ENCODE assay signal across 9 cellular contexts in the genomic region with DNA sequence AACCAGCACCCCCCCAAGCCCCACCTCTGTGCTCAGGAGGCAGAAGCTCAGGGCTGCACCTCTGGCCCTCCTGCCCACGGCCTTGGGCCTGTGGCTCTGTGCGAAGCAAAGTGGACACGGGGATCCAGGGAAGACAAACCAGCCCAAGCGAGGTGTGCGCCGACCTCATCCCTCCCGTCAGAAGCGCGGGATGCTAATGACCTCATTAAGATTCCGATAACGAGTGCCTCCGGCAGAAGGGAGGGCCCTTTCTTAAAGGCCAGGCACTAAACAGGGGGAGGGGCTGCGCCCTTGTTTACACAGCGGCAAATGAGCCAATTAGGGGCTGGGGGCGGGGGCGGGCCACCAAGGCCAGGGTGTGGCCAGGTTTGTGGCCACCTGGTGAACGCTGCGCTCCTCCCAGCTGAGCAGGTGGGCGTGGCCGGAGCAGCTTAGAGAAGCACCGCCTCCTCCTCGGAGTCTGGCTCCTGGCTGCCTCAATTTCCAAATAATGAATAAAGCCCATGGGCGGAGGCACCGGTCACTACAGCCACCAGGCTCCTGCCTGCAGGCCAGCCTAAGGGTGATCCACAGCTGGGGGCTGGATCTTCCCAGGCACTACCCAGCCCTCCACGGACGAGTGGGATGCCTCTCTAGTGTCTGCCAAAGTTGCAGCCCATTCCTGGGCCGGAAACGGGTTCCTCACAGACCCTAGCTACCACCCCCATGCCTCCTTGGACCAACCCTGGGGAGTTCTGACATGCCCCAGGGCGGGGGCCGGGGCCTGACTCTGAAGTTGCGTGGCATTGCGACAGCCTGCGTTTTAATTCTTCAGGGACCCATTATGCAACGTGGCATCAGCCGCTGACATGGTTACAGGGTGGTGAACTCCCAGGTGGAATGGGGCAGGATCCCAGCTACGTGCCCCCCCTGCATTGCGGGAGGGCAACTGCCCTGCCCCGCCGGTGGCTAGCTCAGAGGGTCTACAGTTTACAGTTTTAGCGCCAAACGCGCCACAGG. TPM values are rescaled to one million over a fixed set of nuclear protein-coding genes. Genes with fewer than 3 reads are reported as not detected.
DNase-seq lines count a peak whose midpoint lies in the region; ATAC-seq, FAIRE-seq and TF ChIP-seq lines count a peak whose summit lies in the region.
"Had no signal": no experiment of that assay in that cellular context is flagged by ENCODE, and none has a peak within 500 bp of the region (broad histone marks: within the 10 kb centered on the region; RNA-seq: fewer than 3 reads in every experiment).

No MANE protein-coding gene starts in this region.

- peak overlapping the region; percentile 94 for H3K27ac ChIP-seq in C4-2B
- H3K27ac ChIP-seq in KOPT-K1 (ENCODE audit: low read depth, low read length, poor library complexity, severe bottlenecking): peak overlapping the region; percentile 76
- H3K27ac ChIP-seq in keratinocyte (ENCODE audit: control insufficient read depth, insufficient read depth, low read length): peak overlapping the region; percentile 54
- peak overlapping the region; percentile 83 for H3K27ac ChIP-seq in upper lobe of right lung

- no peak for ATAC-seq in activated CD8-positive, alpha-beta T cell treated with anti-CD3 and anti-CD28 coated beads, Interleukin-2, amount 10 ng/mL, durations not matched to agents 7 days and 5 days
- ATAC-seq in upper lobe of right lung (peak; percentile 14), HG03045 (IDR thresholded peaks at IDR 0.05; ENCODE audit: unreplicated experiment) (no peak), HG03571 (IDR thresholded peaks at IDR 0.05; ENCODE audit: unreplicated experiment) (no peak)

- H3K4me3 Mint-ChIP-seq in activated CD8-positive, alpha-beta T cell treated with anti-CD3 and anti-CD28 coated beads, Interleukin-2, amount 10 ng/mL, durations not matched to agents 7 days and 5 days: peak overlapping the region; percentile 97

- H3K4me1 ChIP-seq in keratinocyte (ENCODE audit: control insufficient read depth, extremely low read depth, insufficient read depth, low read length) (peaks cover 26% of the 10 kb centered on the region), upper lobe of right lung (peaks cover 53% of the 10 kb centered on the region)

- H3K79me2 ChIP-seq in keratinocyte (ENCODE audit: control insufficient read depth, insufficient read depth, low read length): peaks cover 7% of the 10 kb centered on the region

- no peak overlapping the region for H2AFZ ChIP-seq in keratinocyte (ENCODE audit: control insufficient read depth, low read length)

- H3K27me3 Mint-ChIP-seq in activated CD8-positive, alpha-beta T cell treated with anti-CD3 and anti-CD28 coated beads, Interleukin-2, amount 10 ng/mL, durations not matched to agents 7 days and 5 days (ENCODE audit: low read depth): peaks cover 15% of the 10 kb centered on the region

- dilution Hi-C loops in keratinocyte (cut with MboI; ENCODE audit: extremely low pct_ligation_motif_present, low sequenced_read_pairs): no loop called here

- H3K27me3 ChIP-seq in keratinocyte (ENCODE audit: control insufficient read depth, extremely low read depth, insufficient read depth, low read length) (peaks cover 16% of the 10 kb centered on the region), upper lobe of right lung (peaks cover 12% of the 10 kb centered on the region)

- FAIRE-seq in keratinocyte (lab: Jason Lieb, UNC): no peak
- FAIRE-seq: islet of Langerhans had no signal

- H3K9me3 Mint-ChIP-seq in activated CD8-positive, alpha-beta T cell treated with anti-CD3 and anti-CD28 coated beads, Interleukin-2, amount 10 ng/mL, durations not matched to agents 7 days and 5 days (ENCODE audit: insufficient read depth): no peaks in the 10 kb centered on the region

- peak overlapping the region; percentile 98 for H3K4me2 ChIP-seq in keratinocyte (ENCODE audit: control insufficient read depth, extremely low read depth, insufficient read depth, low read depth, low read length)

- H3K36me3 ChIP-seq in KOPT-K1 (ENCODE audit: insufficient read depth, low read length) (peaks cover 37% of the 10 kb centered on the region), keratinocyte (ENCODE audit: control insufficient read depth in 2 of 2, extremely low read depth in 1 of 2, insufficient read depth in 2 of 2, low read length in 2 of 2) (peaks cover 0 to 6% of the 10 kb centered on the region in 2 experiments), upper lobe of right lung (peaks cover 22% of the 10 kb centered on the region)

- peak overlapping the region; percentile 99 for H3K27ac Mint-ChIP-seq in activated CD8-positive, alpha-beta T cell treated with anti-CD3 and anti-CD28 coated beads, Interleukin-2, amount 10 ng/mL, durations not matched to agents 7 days and 5 days

- no peaks in the 10 kb centered on the region for H3K9me1 ChIP-seq in keratinocyte (ENCODE audit: control insufficient read depth, extremely low read depth, insufficient read depth, low read length)

- intact Hi-C loops in upper lobe of right lung (cut with DNase I): no loop called here

- TF ChIP-seq CTCF in C4-2B (conservative IDR thresholded peaks at IDR 0.05): no peak
- TF ChIP-seq CTCF in keratinocyte (optimal IDR thresholded peaks at IDR 0.05 in 1 of 3, IDR thresholded peaks at IDR 0.05 in 1 of 3, conservative IDR thresholded peaks at IDR 0.05 in 1 of 3; ENCODE audit: extremely low read depth in 1 of 3, insufficient read depth in 2 of 3, low read length in 3 of 3): no peak
- no peak for TF ChIP-seq CTCF in upper lobe of right lung (IDR thresholded peaks at IDR 0.05)

- peak overlapping the region; percentile 67 for H3K9ac ChIP-seq in keratinocyte (ENCODE audit: control insufficient read depth, extremely low read depth, insufficient read depth, low read length)

- H3K36me3 Mint-ChIP-seq in activated CD8-positive, alpha-beta T cell treated with anti-CD3 and anti-CD28 coated beads, Interleukin-2, amount 10 ng/mL, durations not matched to agents 7 days and 5 days (ENCODE audit: low read depth): peaks cover 39% of the 10 kb centered on the region

- peaks cover 40% of the 10 kb centered on the region for H3K4me1 Mint-ChIP-seq in activated CD8-positive, alpha-beta T cell treated with anti-CD3 and anti-CD28 coated beads, Interleukin-2, amount 10 ng/mL, durations not matched to agents 7 days and 5 days (ENCODE audit: low read depth)

- H4K20me1 ChIP-seq in keratinocyte (ENCODE audit: control insufficient read depth, extremely low read depth, insufficient read depth, low read length): peaks cover 5% of the 10 kb centered on the region

- DNase-seq in activated CD8-positive, alpha-beta T cell treated with anti-CD3 and anti-CD28 coated beads, Interleukin-2, amount 10 ng/mL, durations not matched to agents 7 days and 5 days: no peak
- DNase-seq in keratinocyte (ENCODE audit: low read depth, low spot score) (no peak), upper lobe of right lung (peak; percentile 90)
- DNase-seq in activated CD4-positive, CD25-positive, alpha-beta regulatory T cell (lab: John Stamatoyannopoulos, UW): no peak

- peak overlapping the region; percentile 29 to 84 (median 69) for H3K4me3 ChIP-seq in keratinocyte (ENCODE audit: control insufficient read depth in 2 of 3, extremely low read depth in 1 of 3, insufficient read depth in 2 of 3, low read depth in 1 of 3, low read length in 3 of 3)
- H3K4me3 ChIP-seq in upper lobe of right lung: peak overlapping the region; percentile 73

- POLR2A ChIA-PET in activated CD8-positive, alpha-beta T cell treated with anti-CD3 and anti-CD28 coated beads, Interleukin-2, amount 10 ng/mL, durations not matched to agents 7 days and 5 days (lab: Charles Lee): interaction anchor here (0.6 to 2.2 kb wide), 7 partner anchors 10 to 55 kb away, joined by 3 to 12 read pairs (median 4); no protein-coding TSS in a partner anchor

- CTCF ChIA-PET in activated CD8-positive, alpha-beta T cell treated with anti-CD3 and anti-CD28 coated beads, Interleukin-2, amount 10 ng/mL, durations not matched to agents 7 days and 5 days (lab: Charles Lee): interaction anchor here (0.9 to 4.4 kb wide), 11 partner anchors 11 to 134 kb away, joined by 3 to 33 read pairs (median 5); no protein-coding TSS in a partner anchor

- no peaks in the 10 kb centered on the region for H3K9me3 ChIP-seq in KOPT-K1 (ENCODE audit: insufficient read depth, low read length, poor library complexity, severe bottlenecking)
- H3K9me3 ChIP-seq in keratinocyte (ENCODE audit: control insufficient read depth, low read depth, low read length): no peaks in the 10 kb centered on the region
- H3K9me3 ChIP-seq in upper lobe of right lung: no peaks in the 10 kb centered on the region

RNA-seq across cellular contexts. Expression of a gene that starts 3.0 kb away (rescaled TPM):
- 10 to 100 TPM; 50.3 to 57.2 TPM for total RNA-seq in activated CD8-positive, alpha-beta T cell treated with anti-CD3 and anti-CD28 coated beads, Interleukin-2, amount 10 ng/mL, durations not matched to agents 7 days and 5 days
- polyA plus RNA-seq in keratinocyte: 5.4 to 11.0 TPM (median 7.0 TPM) in 3 replicates
- polyA plus RNA-seq in keratinocyte (2011; ENCODE audit: low read depth): 26.5 TPM
- 3.5 and 6.7 TPM in 2 replicates for polyA plus RNA-seq in keratinocyte (2011; cell fraction: cytosol; rRNA removed)
- polyA plus RNA-seq in keratinocyte (2011; cell fraction: nucleus; rRNA removed): 9.5 and 9.7 TPM in 2 replicates
- 8.2 and 21.9 TPM in 2 replicates for polyA plus RNA-seq in keratinocyte (2012; ENCODE audit: low replicate concordance)
- polyA minus RNA-seq in keratinocyte: 1.8 to 6.5 TPM (median 2.7 TPM) in 3 replicates
- 17.5 TPM for polyA minus RNA-seq in keratinocyte (2011; cell fraction: cytosol; rRNA and poly(A)+ RNA removed)
- 12.8 and 12.9 TPM in 2 replicates for polyA minus RNA-seq in keratinocyte (2011; cell fraction: nucleus; rRNA and poly(A)+ RNA removed)
- total RNA-seq in upper lobe of right lung: 20.2 TPM

RNA-seq across cellular contexts. Expression of a gene that starts 39.4 kb away (rescaled TPM):
- total RNA-seq in activated CD8-positive, alpha-beta T cell treated with anti-CD3 and anti-CD28 coated beads, Interleukin-2, amount 10 ng/mL, durations not matched to agents 7 days and 5 days: 1 to 10 TPM; 8.6 to 9.4 TPM
- 0.22 to 0.49 TPM (median 0.24 TPM) in 3 replicates for polyA plus RNA-seq in keratinocyte
- 0.31 TPM for polyA plus RNA-seq in keratinocyte (2011; ENCODE audit: low read depth)
- polyA plus RNA-seq in keratinocyte (2011; cell fraction: cytosol; rRNA removed): 0.29 and 0.86 TPM in 2 replicates
- polyA plus RNA-seq in keratinocyte (2011; cell fraction: nucleus; rRNA removed): 0.67 and 1.5 TPM in 2 replicates
- 2.2 and 2.8 TPM in 2 replicates for polyA plus RNA-seq in keratinocyte (2012; ENCODE audit: low replicate concordance)
- 0.13 to 0.38 TPM (median 0.36 TPM) in 3 replicates for polyA minus RNA-seq in keratinocyte
- polyA minus RNA-seq in keratinocyte (2011; cell fraction: cytosol; rRNA and poly(A)+ RNA removed): not detected
- polyA minus RNA-seq in keratinocyte (2011; cell fraction: nucleus; rRNA and poly(A)+ RNA removed): 0.53 and 1.9 TPM in 2 replicates
- total RNA-seq in upper lobe of right lung: 4.9 TPM

RNA-seq across cellular contexts. Expression of a gene that starts 58.3 kb away (rescaled TPM):
- total RNA-seq in activated CD8-positive, alpha-beta T cell treated with anti-CD3 and anti-CD28 coated beads, Interleukin-2, amount 10 ng/mL, durations not matched to agents 7 days and 5 days: 10 to 100 TPM; 16.2 to 16.5 TPM
- 1.7 to 2.3 TPM (median 1.8 TPM) in 3 replicates for polyA plus RNA-seq in keratinocyte
- 0.32 TPM for polyA plus RNA-seq in keratinocyte (2011; ENCODE audit: low read depth)
- polyA plus RNA-seq in keratinocyte (2011; cell fraction: cytosol; rRNA removed): 1.1 and 1.8 TPM in 2 replicates
- polyA plus RNA-seq in keratinocyte (2011; cell fraction: nucleus; rRNA removed): 3.6 and 4.7 TPM in 2 replicates
- polyA plus RNA-seq in keratinocyte (2012; ENCODE audit: low replicate concordance): 0.93 and 2.2 TPM in 2 replicates
- 2.2 to 3.3 TPM (median 2.4 TPM) in 3 replicates for polyA minus RNA-seq in keratinocyte
- polyA minus RNA-seq in keratinocyte (2011; cell fraction: cytosol; rRNA and poly(A)+ RNA removed): 2.3 TPM
- polyA minus RNA-seq in keratinocyte (2011; cell fraction: nucleus; rRNA and poly(A)+ RNA removed): 2.2 and 3.3 TPM in 2 replicates
- 3.4 TPM for total RNA-seq in upper lobe of right lung
